In genomic region chr6:25290306-25291060, GRCh38 we compare ENCODE assay signal across 25 cellular contexts. TPM values are rescaled to one million over a fixed set of nuclear protein-coding genes. Genes with fewer than 3 reads are reported as not detected.
A peak's percentile ranks its signal among the peaks of the same experiment; 100 is the strongest.
DNase-seq lines count a peak whose midpoint lies in the region; ATAC-seq and TF ChIP-seq lines count a peak whose summit lies in the region.
"Had no signal": no experiment of that assay in that cellular context is flagged by ENCODE, and none has a peak within 500 bp of the region (broad histone marks: within the 10 kb centered on the region; RNA-seq: fewer than 3 reads in every experiment).

No MANE protein-coding gene starts in this region.

- ATAC-seq in Right ventricle myocardium superior (ENCODE audit: poor library complexity): peak; percentile 14
- no peak for ATAC-seq in heart left ventricle
- ATAC-seq in upper lobe of left lung (ENCODE audit: low FRiP score in 2 of 2): peak in 1 of 2 donors; percentile 52
- ATAC-seq: GM12878 had no signal

- no peak for TF ChIP-seq EP300 in upper lobe of left lung (IDR thresholded peaks at IDR 0.05)

- H3K36me3 Mint-ChIP-seq in progenitor cell of endocrine pancreas (ENCODE audit: insufficient read depth): peaks cover 12% of the 10 kb centered on the region
- H3K36me3 Mint-ChIP-seq in mesothelial cell of epicardium: no peaks in the 10 kb centered on the region

- intact Hi-C loops in Right ventricle myocardium superior (cut with DNase I) (no loop called here), heart left ventricle (cut with DNase I) (no loop called here)

- no peaks in the 10 kb centered on the region for H3K27me3 Mint-ChIP-seq in progenitor cell of endocrine pancreas
- no peaks in the 10 kb centered on the region for H3K27me3 Mint-ChIP-seq in mesothelial cell of epicardium (ENCODE audit: low read depth)
- H3K27me3 Mint-ChIP-seq: CD4-positive, alpha-beta T cell had no signal

- H3K9me3 Mint-ChIP-seq in progenitor cell of endocrine pancreas (ENCODE audit: low read depth) (no peaks in the 10 kb centered on the region), mesothelial cell of epicardium (no peaks in the 10 kb centered on the region)
- H3K9me3 Mint-ChIP-seq: CD4-positive, alpha-beta T cell had no signal

- TF ChIP-seq POLR2A in heart left ventricle (IDR thresholded peaks at IDR 0.05): no peak
- TF ChIP-seq POLR2A in upper lobe of left lung (IDR thresholded peaks at IDR 0.05): no peak
- no peak for TF ChIP-seq POLR2A in erythroblast (IDR thresholded peaks at IDR 0.05; ENCODE audit: low read length)

- H3K4me1 ChIP-seq in heart left ventricle (peaks cover 0 to 24% (median 0%) of the 10 kb centered on the region in 12 donors), upper lobe of left lung (peaks cover 0 to 38% (median 5%) of the 10 kb centered on the region in 4 donors)
- H3K4me1 ChIP-seq: BLaER1 had no signal

- TF ChIP-seq CTCF in heart left ventricle (IDR thresholded peaks at IDR 0.05) (no peak), fibroblast of the aortic adventitia (IDR thresholded peaks at IDR 0.05; ENCODE audit: insufficient read depth, low read length) (no peak), progenitor cell of endocrine pancreas (IDR thresholded peaks at IDR 0.05; ENCODE audit: unreplicated experiment) (no peak), upper lobe of left lung (IDR thresholded peaks at IDR 0.05) (no peak), mesothelial cell of epicardium (IDR thresholded peaks at IDR 0.05; ENCODE audit: unreplicated experiment) (no peak)

- DNase-seq in Right ventricle myocardium superior (no peak), heart left ventricle (no peak), fibroblast of the aortic adventitia (ENCODE audit: low read depth) (peak; percentile 9), progenitor cell of endocrine pancreas (ENCODE audit: low spot score, unreplicated experiment) (no peak), upper lobe of left lung (peak in 1 of 2 donors; percentile 56), mesothelial cell of epicardium (ENCODE audit: low spot score in 2 of 2, unreplicated experiment in 2 of 2) (no peak), erythroblast (lab: John Stamatoyannopoulos, UW) (no peak), NCI-H2227 (lab: John Stamatoyannopoulos, UW; ENCODE audit: unreplicated experiment) (no peak)
- DNase-seq: ACHN; CD4-positive, alpha-beta T cell; COR-L47; DMS79 treated with DMSO at 0.1 percent for 48 hours; HCEC 1CT; KBM-7; NCI-H1092 treated with DMSO at 0.1 percent for 48 hours; NCI-H146; NCI-H2029; NCI-H345; NCI-H524; NCI-H774; NK-92 treated with Interleukin-12 subunit alpha and Interleukin-12 subunit beta, amount 100 ng/mL, for 24 hours had no signal

- H3K36me3 ChIP-seq in heart left ventricle: peaks cover 0 to 5% (median 0%) of the 10 kb centered on the region in 9 donors
- H3K36me3 ChIP-seq in upper lobe of left lung: no peaks in the 10 kb centered on the region
- H3K36me3 ChIP-seq: BLaER1 had no signal

- H3K27ac Mint-ChIP-seq in progenitor cell of endocrine pancreas: peak overlapping the region; percentile 92
- H3K27ac Mint-ChIP-seq in mesothelial cell of epicardium: no peak overlapping the region
- H3K27ac Mint-ChIP-seq: CD4-positive, alpha-beta T cell had no signal

- no peak overlapping the region for H3K4me3 Mint-ChIP-seq in progenitor cell of endocrine pancreas (ENCODE audit: low read depth)
- H3K4me3 Mint-ChIP-seq in mesothelial cell of epicardium: no peak overlapping the region
- H3K4me3 Mint-ChIP-seq: CD4-positive, alpha-beta T cell had no signal

- H3K9me3 ChIP-seq in heart left ventricle (no peaks in the 10 kb centered on the region), upper lobe of left lung (no peaks in the 10 kb centered on the region)
- H3K9me3 ChIP-seq: BLaER1 had no signal

- H3K27ac ChIP-seq in heart left ventricle (no peak overlapping the region), upper lobe of left lung (peak overlapping the region in 3 of 4 donors; percentile 31 to 56 (median 48))
- H3K27ac ChIP-seq: 22Rv1, BLaER1, RWPE1 had no signal

- no peak overlapping the region for H3K4me3 ChIP-seq in heart left ventricle
- H3K4me3 ChIP-seq in fibroblast of the aortic adventitia (ENCODE audit: low read depth, low read length): no peak overlapping the region
- no peak overlapping the region for H3K4me3 ChIP-seq in upper lobe of left lung
- H3K4me3 ChIP-seq: BLaER1, GM12878 had no signal

- H3K4me1 Mint-ChIP-seq in progenitor cell of endocrine pancreas (ENCODE audit: low read depth): peaks cover 42% of the 10 kb centered on the region
- no peaks in the 10 kb centered on the region for H3K4me1 Mint-ChIP-seq in mesothelial cell of epicardium

- 69 to 80% (median 77%) methylated on average over 5 of the region's 5 CpGs for WGBS in heart left ventricle, 4 donors
- WGBS in upper lobe of left lung, 2 donors: 49 to 58% methylated on average over 5 of the region's 5 CpGs

- H3K27me3 ChIP-seq in heart left ventricle (no peaks in the 10 kb centered on the region), upper lobe of left lung (no peaks in the 10 kb centered on the region)
- H3K27me3 ChIP-seq: BLaER1 had no signal

RNA-seq across cellular contexts. Expression of gene CARMIL1, which starts 11.3 kb away (rescaled TPM):
- total RNA-seq in Right ventricle myocardium superior (3.4 TPM), heart left ventricle (1 to 10 TPM; 2.4 to 9.1 (median 5.8) TPM), fibroblast of the aortic adventitia (ENCODE audit: low replicate concordance) (23.9 and 38.7 TPM in 2 replicates), progenitor cell of endocrine pancreas (75.9 and 86.3 TPM in 2 replicates), upper lobe of left lung (10 to 100 TPM; 19.8 to 78.6 (median 44.9) TPM), mesothelial cell of epicardium (12.4 to 15.7 TPM (median 14.2 TPM) in 3 replicates)
- 1 to 10 TPM; 4.8 to 5.1 TPM for polyA plus RNA-seq in heart left ventricle

Comparison
In these comparisons a context has a peak if more than half of its experiments do, and no peak if none do; other contexts are left out.
1. H3K27ac ChIP-seq: peak in upper lobe of left lung (3 of 4); none in heart left ventricle (0 of 12).